ENCODE assay signal across 30 cellular contexts in the genomic region with DNA sequence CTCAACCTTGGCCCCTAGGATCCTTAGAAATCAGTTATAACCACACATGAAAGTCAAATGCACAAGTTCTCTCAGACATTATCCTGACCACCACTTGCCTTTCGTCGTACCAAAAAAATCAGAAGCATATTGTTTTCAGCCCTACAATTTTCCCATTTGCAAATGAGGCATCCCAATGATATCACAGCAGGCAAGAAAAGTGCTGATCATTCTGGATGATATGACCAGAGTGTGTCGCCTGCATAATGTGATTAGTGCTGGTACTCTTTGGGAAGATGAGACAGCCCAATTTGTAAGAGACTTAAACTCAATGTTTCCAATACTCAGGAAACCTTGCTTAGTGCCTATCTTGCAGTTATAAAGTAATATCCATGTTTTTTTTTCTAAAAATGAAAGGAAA.
"Had no signal": no experiment of that assay in that cellular context is flagged by ENCODE, and none has a peak within 500 bp of the region (broad histone marks: within the 10 kb centered on the region; RNA-seq: fewer than 3 reads in every experiment).

No MANE protein-coding gene starts in this region.

- H2AFZ ChIP-seq: hepatocyte had no signal

- DNase-seq: activated CD4-positive, alpha-beta memory T cell treated with anti-CD3 and anti-CD28 coated beads for 36 hours; activated CD4-positive, alpha-beta T cell treated with anti-CD3 and anti-CD28 coated beads for 36 hours; activated CD4-positive, alpha-beta T cell treated with anti-CD3 and anti-CD28 coated beads, Interleukin-2, amount 10 ng/mL, durations not matched to agents 24 days and 14 days; activated CD4-positive, CD25-positive, alpha-beta regulatory T cell; activated CD4-positive, CD25-positive, alpha-beta regulatory T cell treated with anti-CD3 and anti-CD28 coated beads, Interleukin-2, amount 50 U/mL, for 72 hours; activated CD8-positive, alpha-beta memory T cell treated with anti-CD3 and anti-CD28 coated beads, Interleukin-2, amount 10 ng/mL, durations not matched to agents 7 days and 5 days; activated CD8-positive, alpha-beta memory T cell treated with anti-CD3 and anti-CD28 coated beads, Interleukin-2, amount 50 U/mL, for 4 hours; activated CD8-positive, alpha-beta T cell treated with anti-CD3 and anti-CD28 coated beads, Interleukin-2, amount 10 ng/mL, durations not matched to agents 7 days and 5 days; activated effector memory CD4-positive, alpha-beta T cell treated with anti-CD3 and anti-CD28 coated beads, Interleukin-2, amount 50 U/mL, for 16 hours; activated naive CD4-positive, alpha-beta T cell treated with anti-CD3 and anti-CD28 coated beads for 36 hours; activated naive CD8-positive, alpha-beta T cell treated with anti-CD3 and anti-CD28 coated beads for 36 hours; activated naive CD8-positive, alpha-beta T cell treated with anti-CD3 and anti-CD28 coated beads, Interleukin-2, amount 50 U/mL, for 24 hours; activated T-cell treated with anti-CD3 and anti-CD28 coated beads, Interleukin-2, amount 50 U/mL, for 1 hour; activated T-cell treated with anti-CD3 and anti-CD28 coated beads, Interleukin-2, amount 50 U/mL, for 48 hours; adrenal gland; amygdala; aorta; body of pancreas; caudate nucleus; colonic mucosa; effector CD8-positive, alpha-beta T cell; esophagus squamous epithelium; foreskin melanocyte; heart right ventricle; T1000 had no signal

- H3K4me2 ChIP-seq: hepatocyte had no signal

- H3K27ac ChIP-seq: adrenal gland, body of pancreas, colonic mucosa, epithelial cell of prostate, esophagus squamous epithelium, gastroesophageal sphincter, hepatocyte had no signal

- ATAC-seq: activated CD4-positive, alpha-beta T cell treated with anti-CD3 and anti-CD28 coated beads for 36 hours; activated CD8-positive, alpha-beta memory T cell treated with anti-CD3 and anti-CD28 coated beads, Interleukin-2, amount 10 ng/mL, durations not matched to agents 7 days and 5 days; activated CD8-positive, alpha-beta T cell treated with anti-CD3 and anti-CD28 coated beads, Interleukin-2, amount 10 ng/mL, durations not matched to agents 7 days and 5 days; activated naive CD8-positive, alpha-beta T cell treated with anti-CD3 and anti-CD28 coated beads, Interleukin-2, amount 50 U/mL, for 24 hours; body of pancreas; gastroesophageal sphincter; heart right ventricle had no signal

- H3K4me1 ChIP-seq: body of pancreas, colonic mucosa, esophagus squamous epithelium had no signal

- H3K9me3 ChIP-seq: adrenal gland, body of pancreas, colonic mucosa, esophagus squamous epithelium, gastroesophageal sphincter, heart right ventricle had no signal

- H3K36me3 ChIP-seq: adrenal gland, colonic mucosa, esophagus squamous epithelium, gastroesophageal sphincter, heart right ventricle had no signal

- H3K4me3 ChIP-seq: adrenal gland, body of pancreas, colonic mucosa, esophagus squamous epithelium, gastroesophageal sphincter, heart right ventricle, hepatocyte had no signal

- H3K27me3 ChIP-seq: adrenal gland, body of pancreas, colonic mucosa, esophagus squamous epithelium, gastroesophageal sphincter, hepatocyte had no signal

- H3K79me2 ChIP-seq: hepatocyte had no signal

- FAIRE-seq: endometrium, endothelial cell of umbilical vein had no signal
